ENCODE assay signal across 36 cellular contexts in the genomic region with DNA sequence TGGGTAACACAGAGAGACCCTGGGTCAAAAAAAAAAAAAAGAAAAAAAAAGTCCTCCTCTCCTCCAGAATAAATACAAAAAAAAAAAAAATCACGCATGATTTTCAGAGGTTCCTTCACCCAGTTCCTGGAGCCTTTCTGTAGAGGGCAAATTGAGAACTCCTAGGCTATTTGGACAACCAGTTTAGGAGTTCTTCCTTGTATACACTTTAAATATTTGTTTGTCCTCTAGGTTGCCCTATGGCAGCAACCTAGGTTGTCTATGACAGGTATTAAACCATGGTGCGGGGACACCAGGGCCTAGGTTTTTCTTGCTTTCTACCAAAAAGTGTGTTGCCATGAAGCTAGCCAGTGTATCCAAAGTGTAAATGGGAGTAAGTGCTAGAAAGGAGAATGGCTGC. TPM values are rescaled to one million over a fixed set of nuclear protein-coding genes. Genes with fewer than 3 reads are reported as not detected.
"Had no signal": no experiment of that assay in that cellular context is flagged by ENCODE, and none has a peak within 500 bp of the region (broad histone marks: within the 10 kb centered on the region; RNA-seq: fewer than 3 reads in every experiment).

No MANE protein-coding gene starts in this region.

- DNase-seq: activated B cell treated with CpG ODN at 0.5 μM for 24 hours; activated CD4-positive, alpha-beta memory T cell treated with anti-CD3 and anti-CD28 coated beads for 36 hours; activated CD4-positive, alpha-beta T cell treated with anti-CD3 and anti-CD28 coated beads for 4 hours; activated CD4-positive, alpha-beta T cell treated with anti-CD3 and anti-CD28 coated beads, Interleukin-2, amount 50 U/mL, for 1 hour; activated CD4-positive, CD25-positive, alpha-beta regulatory T cell treated with anti-CD3 and anti-CD28 coated beads, Interleukin-2, amount 50 U/mL, for 72 hours; activated CD8-positive, alpha-beta memory T cell treated with anti-CD3 and anti-CD28 coated beads, Interleukin-2, amount 50 U/mL, for 4 hours; activated gamma-delta T cell treated with Interleukin-2 at 50 U/mL for 16 hours; activated naive CD4-positive, alpha-beta T cell treated with anti-CD3 and anti-CD28 coated beads for 36 hours; activated T-cell treated with anti-CD3 and anti-CD28 coated beads for 4 hours; activated T-cell treated with anti-CD3 and anti-CD28 coated beads, Interleukin-2, amount 50 U/mL, for 4 hours; adrenal gland; NCI-H1048; NCI-H1436 treated with DMSO at 0.1 percent for 48 hours; NCI-H187; NCI-H2029 treated with DMSO at 0.1 percent for 48 hours; NCI-H2107; NCI-H2171; NCI-H510A; NCI-H526; NCI-H748 treated with DMSO at 0.1 percent for 48 hours; NK-92 treated with Interleukin-12 subunit alpha and Interleukin-12 subunit beta, amount 100 ng/mL, for 24 hours; PC-3; Peyer's patch; RPMI8226; SHP77 treated with DMSO at 0.1 percent for 48 hours; SK-N-SH had no signal

- H3K4me3 Mint-ChIP-seq: activated B cell treated with CpG ODN at 0.5 μM for 24 hours; activated CD4-positive, alpha-beta memory T cell treated with anti-CD3 and anti-CD28 coated beads for 36 hours; activated naive CD4-positive, alpha-beta T cell treated with anti-CD3 and anti-CD28 coated beads for 36 hours; activated T-cell treated with anti-CD3 and anti-CD28 coated beads, Interleukin-2, amount 50 U/mL, for 4 hours; activated T-helper 1 cell treated with anti-CD3 and anti-CD28 coated beads, Interleukin-12 subunit alpha, Interleukin-12 subunit beta, Interleukin-2, Interleukin-4 antibody, amounts not matched to agents 30 ng/mL and 10 ng/mL and 1 ng/mL, durations not matched to agents 14 hours and 24 hours and 36 hours; T-helper 1 cell treated with Interleukin-12 subunit alpha and Interleukin-12 subunit beta and Interleukin-4 antibody, amounts not matched to agents 30 μg/mL and 1 μg/mL, for 36 hours; T-helper 2 cell treated with Interferon-gamma antibody and Interleukin-4, amounts not matched to agents 5 μg/mL and 100 μg/mL, for 36 hours had no signal

- H3K9me3 Mint-ChIP-seq: activated B cell treated with CpG ODN at 0.5 μM for 24 hours; activated CD4-positive, alpha-beta memory T cell treated with anti-CD3 and anti-CD28 coated beads for 36 hours; activated naive CD4-positive, alpha-beta T cell treated with anti-CD3 and anti-CD28 coated beads for 36 hours; activated naive CD4-positive, alpha-beta T cell treated with anti-CD3 and anti-CD28 coated beads, Interleukin-2, amount 50 U/mL, for 72 hours; activated T-cell treated with anti-CD3 and anti-CD28 coated beads, Interleukin-2, amount 50 U/mL, for 4 hours; activated T-helper 1 cell treated with anti-CD3 and anti-CD28 coated beads, Interleukin-12 subunit alpha, Interleukin-12 subunit beta, Interleukin-2, Interleukin-4 antibody, amounts not matched to agents 30 ng/mL and 10 ng/mL and 1 ng/mL, durations not matched to agents 14 hours and 24 hours and 36 hours; T-helper 1 cell treated with Interleukin-12 subunit alpha and Interleukin-12 subunit beta and Interleukin-4 antibody, amounts not matched to agents 30 μg/mL and 1 μg/mL, for 36 hours; T-helper 2 cell treated with Interferon-gamma antibody and Interleukin-4, amounts not matched to agents 5 μg/mL and 100 μg/mL, for 36 hours had no signal

- H3K27me3 Mint-ChIP-seq: activated B cell treated with CpG ODN at 0.5 μM for 24 hours; activated CD4-positive, alpha-beta memory T cell treated with anti-CD3 and anti-CD28 coated beads for 36 hours had no signal

- H3K27ac Mint-ChIP-seq: activated B cell treated with CpG ODN at 0.5 μM for 24 hours; activated CD4-positive, alpha-beta memory T cell treated with anti-CD3 and anti-CD28 coated beads for 36 hours; activated naive CD4-positive, alpha-beta T cell treated with anti-CD3 and anti-CD28 coated beads for 36 hours; activated T-helper 1 cell treated with anti-CD3 and anti-CD28 coated beads, Interleukin-12 subunit alpha, Interleukin-12 subunit beta, Interleukin-2, Interleukin-4 antibody, amounts not matched to agents 30 ng/mL and 10 ng/mL and 1 ng/mL, durations not matched to agents 14 hours and 24 hours and 36 hours; T-helper 1 cell treated with Interleukin-12 subunit alpha and Interleukin-12 subunit beta and Interleukin-4 antibody, amounts not matched to agents 30 μg/mL and 1 μg/mL, for 36 hours; T-helper 2 cell treated with Interferon-gamma antibody and Interleukin-4, amounts not matched to agents 5 μg/mL and 100 μg/mL, for 36 hours had no signal

- H3K4me3 ChIP-seq: adrenal gland, body of pancreas, breast epithelium, Peyer's patch, SJSA1 had no signal

- FAIRE-seq: astrocyte had no signal

- ATAC-seq: activated naive CD4-positive, alpha-beta T cell treated with anti-CD3 and anti-CD28 coated beads, Interleukin-2, amount 50 U/mL, for 72 hours; activated T-cell treated with anti-CD3 and anti-CD28 coated beads, Interleukin-2, amount 50 U/mL, for 4 hours; body of pancreas; PC-3 had no signal

RNA-seq across cellular contexts. Expression of a gene that starts 25.4 kb away (rescaled TPM):
- total RNA-seq: activated CD4-positive, alpha-beta memory T cell treated with anti-CD3 and anti-CD28 coated beads for 36 hours; activated naive CD4-positive, alpha-beta T cell treated with anti-CD3 and anti-CD28 coated beads for 36 hours; activated naive CD4-positive, alpha-beta T cell treated with anti-CD3 and anti-CD28 coated beads, Interleukin-2, amount 50 U/mL, for 72 hours; activated T-cell treated with anti-CD3 and anti-CD28 coated beads, Interleukin-2, amount 50 U/mL, for 4 hours; activated T-helper 1 cell treated with anti-CD3 and anti-CD28 coated beads, Interleukin-12 subunit alpha, Interleukin-12 subunit beta, Interleukin-2, Interleukin-4 antibody, amounts not matched to agents 30 ng/mL and 10 ng/mL and 1 ng/mL, durations not matched to agents 14 hours and 24 hours and 36 hours; adrenal gland; astrocyte; body of pancreas; cardiac septum; MCF 10A; SJSA1 had no signal

RNA-seq across cellular contexts. Expression of a gene that starts 33.3 kb away (rescaled TPM):
- total RNA-seq: astrocyte, cardiac septum had no signal
